Comparison of ENCODE assay signal across 9 cellular contexts in genomic region chr10:60434418-60435046, GRCh38. TPM values are rescaled to one million over a fixed set of nuclear protein-coding genes. Genes with fewer than 3 reads are reported as not detected.
DNase-seq lines count a peak whose midpoint lies in the region; ATAC-seq, FAIRE-seq and TF ChIP-seq lines count a peak whose summit lies in the region.
"Had no signal": no experiment of that assay in that cellular context is flagged by ENCODE, and none has a peak within 500 bp of the region (broad histone marks: within the 10 kb centered on the region; RNA-seq: fewer than 3 reads in every experiment).

No MANE protein-coding gene starts in this region.

- H3K27ac Mint-ChIP-seq in activated naive CD4-positive, alpha-beta T cell treated with anti-CD3 and anti-CD28 coated beads, Interleukin-2, amount 10 ng/mL, durations not matched to agents 7 days and 5 days: no peak overlapping the region

- H3K27me3 ChIP-seq in Karpas-422 (ENCODE audit: low read length): no peaks in the 10 kb centered on the region
- H3K27me3 ChIP-seq in SU-DHL-6 (ENCODE audit: low read length): no peaks in the 10 kb centered on the region
- no peaks in the 10 kb centered on the region for H3K27me3 ChIP-seq in prostate gland (replicated peaks; ENCODE audit: insufficient read depth)

- intact Hi-C loops in prostate gland (cut with DNase I): loop anchor here (5.0 kb wide), 1 partner anchor 332 kb away; no protein-coding TSS in a partner anchor

- ATAC-seq in GM18517 (IDR thresholded peaks at IDR 0.05; ENCODE audit: unreplicated experiment) (no peak), GM21528 (IDR thresholded peaks at IDR 0.05; ENCODE audit: low FRiP score, unreplicated experiment) (no peak)

- H3K9ac ChIP-seq in Karpas-422 (ENCODE audit: low read length) (no peak overlapping the region), SU-DHL-6 (ENCODE audit: low read length) (no peak overlapping the region)

- H3K79me2 ChIP-seq in Karpas-422 (ENCODE audit: low read length) (no peaks in the 10 kb centered on the region), SU-DHL-6 (ENCODE audit: insufficient read depth, low read length) (no peaks in the 10 kb centered on the region)

- no peak for TF ChIP-seq POLR2A in prostate gland (IDR thresholded peaks at IDR 0.05)

- peak; percentile 98 for FAIRE-seq in frontal cortex (lab: Jason Lieb, UNC)

- H3K4me3 Mint-ChIP-seq in activated naive CD4-positive, alpha-beta T cell treated with anti-CD3 and anti-CD28 coated beads, Interleukin-2, amount 10 ng/mL, durations not matched to agents 7 days and 5 days: no peak overlapping the region
- H3K4me3 Mint-ChIP-seq: central memory CD8-positive, alpha-beta T cell had no signal

- H3K4me1 ChIP-seq in Karpas-422 (ENCODE audit: low read length): no peaks in the 10 kb centered on the region
- H3K4me1 ChIP-seq in prostate gland (replicated peaks): no peaks in the 10 kb centered on the region

- H4K20me1 ChIP-seq in Karpas-422 (ENCODE audit: insufficient read depth, low read depth, low read length): no peaks in the 10 kb centered on the region
- H4K20me1 ChIP-seq in SU-DHL-6 (ENCODE audit: low read depth, low read length): no peaks in the 10 kb centered on the region

- H2AFZ ChIP-seq in Karpas-422 (ENCODE audit: low read length) (no peak overlapping the region), SU-DHL-6 (ENCODE audit: low read depth, low read length, severe bottlenecking) (no peak overlapping the region)

- H3K27ac ChIP-seq in Karpas-422 (ENCODE audit: low read length) (no peak overlapping the region), SU-DHL-6 (ENCODE audit: low read depth, low read length) (peak overlapping the region; percentile 40; the same call in 1 of the 2 replicates), prostate gland (no peak overlapping the region)

- H3K9me3 ChIP-seq in Karpas-422 (ENCODE audit: low read length) (no peaks in the 10 kb centered on the region), SU-DHL-6 (ENCODE audit: insufficient read depth, low read length) (no peaks in the 10 kb centered on the region), prostate gland (no peaks in the 10 kb centered on the region)

- H3K36me3 ChIP-seq in Karpas-422 (ENCODE audit: insufficient read depth, low read length) (no peaks in the 10 kb centered on the region), SU-DHL-6 (ENCODE audit: low read length) (no peaks in the 10 kb centered on the region), prostate gland (no peaks in the 10 kb centered on the region)

- no peaks in the 10 kb centered on the region for H3K9me3 Mint-ChIP-seq in activated naive CD4-positive, alpha-beta T cell treated with anti-CD3 and anti-CD28 coated beads, Interleukin-2, amount 10 ng/mL, durations not matched to agents 7 days and 5 days
- H3K9me3 Mint-ChIP-seq: central memory CD8-positive, alpha-beta T cell had no signal

- H3F3A ChIP-seq in SU-DHL-6 (ENCODE audit: insufficient read depth): peaks cover 7% of the 10 kb centered on the region; the same call in 1 of the 2 replicates

- 62% methylated on average over 3 of the region's 3 CpGs for WGBS in prostate gland

- no peak overlapping the region for H3K4me3 ChIP-seq in Karpas-422 (ENCODE audit: low read length)
- no peak overlapping the region for H3K4me3 ChIP-seq in SU-DHL-6 (ENCODE audit: insufficient read depth, low read length, poor library complexity, severe bottlenecking)
- no peak overlapping the region for H3K4me3 ChIP-seq in prostate gland

- H3K4me2 ChIP-seq in Karpas-422 (ENCODE audit: low read depth, low read length, poor library complexity, severe bottlenecking): no peak overlapping the region
- H3K4me2 ChIP-seq in SU-DHL-6 (ENCODE audit: low read depth, low read length, poor library complexity, severe bottlenecking): peak overlapping the region; percentile 7

- H3K9me2 ChIP-seq in Karpas-422 (replicated peaks; ENCODE audit: insufficient read depth, low read length) (no peaks in the 10 kb centered on the region), SU-DHL-6 (replicated peaks; ENCODE audit: insufficient read depth, low read length) (no peaks in the 10 kb centered on the region)

- no peaks in the 10 kb centered on the region for H3K4me1 Mint-ChIP-seq in activated naive CD4-positive, alpha-beta T cell treated with anti-CD3 and anti-CD28 coated beads, Interleukin-2, amount 10 ng/mL, durations not matched to agents 7 days and 5 days
- H3K4me1 Mint-ChIP-seq: central memory CD8-positive, alpha-beta T cell had no signal

- CTCF ChIA-PET in activated naive CD4-positive, alpha-beta T cell treated with anti-CD3 and anti-CD28 coated beads, Interleukin-2, amount 10 ng/mL, durations not matched to agents 7 days and 5 days (lab: Charles Lee): interaction anchor here (1.1 to 1.6 kb wide), 3 partner anchors 196 to 319 kb away, joined by 4 to 8 read pairs (median 5); no protein-coding TSS in a partner anchor

- no peaks in the 10 kb centered on the region for H3K27me3 Mint-ChIP-seq in activated naive CD4-positive, alpha-beta T cell treated with anti-CD3 and anti-CD28 coated beads, Interleukin-2, amount 10 ng/mL, durations not matched to agents 7 days and 5 days
- H3K27me3 Mint-ChIP-seq: central memory CD8-positive, alpha-beta T cell had no signal

- no peaks in the 10 kb centered on the region for H3K36me3 Mint-ChIP-seq in activated naive CD4-positive, alpha-beta T cell treated with anti-CD3 and anti-CD28 coated beads, Interleukin-2, amount 10 ng/mL, durations not matched to agents 7 days and 5 days

- peak; percentile 61 for TF ChIP-seq CTCF in SU-DHL-6 (IDR thresholded peaks at IDR 0.05; ENCODE audit: insufficient read depth, low read length, poor library complexity, severe bottlenecking)
- peak; percentile 20 to 84 (median 69) for TF ChIP-seq CTCF in prostate gland (IDR thresholded peaks at IDR 0.05)

- DNase-seq in activated naive CD4-positive, alpha-beta T cell treated with anti-CD3 and anti-CD28 coated beads, Interleukin-2, amount 10 ng/mL, durations not matched to agents 7 days and 5 days: peak; percentile 27
- no peak for DNase-seq in activated naive CD4-positive, alpha-beta T cell treated with anti-CD3 and anti-CD28 coated beads, Interleukin-2, amount 50 U/mL, for 16 hours
- peak; percentile 58 for DNase-seq in Karpas-422
- DNase-seq in frontal cortex (ENCODE audit: low spot score in 2 of 2): peak; percentile 16 to 36
- peak; percentile 49 for DNase-seq in prostate gland (ENCODE audit: low spot score)

RNA-seq across cellular contexts. Expression of gene ANK3, which starts 44.9 kb away (rescaled TPM):
- total RNA-seq in Karpas-422 (2014; rRNA removed; shearing (Covaris generic); ENCODE audit: low replicate concordance): 3.3 and 7.0 TPM in 2 replicates
- total RNA-seq in frontal cortex: 205 TPM
- 10 to 100 TPM; 46.0 to 47.8 TPM for total RNA-seq in prostate gland
